In genomic region chr3:172475703-172476102, GRCh38 we compare ENCODE assay signal across 21 cellular contexts. TPM values are rescaled to one million over a fixed set of nuclear protein-coding genes. Genes with fewer than 3 reads are reported as not detected.
DNase-seq lines count a peak whose midpoint lies in the region; ATAC-seq, FAIRE-seq and TF ChIP-seq lines count a peak whose summit lies in the region.
"Had no signal": no experiment of that assay in that cellular context is flagged by ENCODE, and none has a peak within 500 bp of the region (broad histone marks: within the 10 kb centered on the region; RNA-seq: fewer than 3 reads in every experiment).

No MANE protein-coding gene starts in this region.

- H3K36me3 Mint-ChIP-seq in natural killer cell treated with Interleukin-12 subunit alpha and Interleukin-12 subunit beta and Interleukin-15 and Interleukin-18, amount 100 ng/mL, for 72 hours = peaks cover 12% of the 10 kb centered on the region
- H3K36me3 Mint-ChIP-seq in natural killer cell (peaks cover 7% of the 10 kb centered on the region), T-helper 17 cell (ENCODE audit: low read depth) (peaks cover 4% of the 10 kb centered on the region), neural crest cell (ENCODE audit: low read depth) (peaks cover 3% of the 10 kb centered on the region)
- H3K36me3 Mint-ChIP-seq: CD8-positive, alpha-beta T cell had no signal

- DNase-seq in natural killer cell treated with Interleukin-12 subunit alpha and Interleukin-12 subunit beta and Interleukin-15 and Interleukin-18, amount 100 ng/mL, for 72 hours (ENCODE audit: low spot score) = no peak
- DNase-seq in natural killer cell = no peak
- DNase-seq in T-helper 17 cell = no peak
- DNase-seq in neural crest cell (ENCODE audit: low read depth, low spot score) = no peak
- DNase-seq in RCC 7860 (ENCODE audit: low spot score) = no peak
- DNase-seq: C1 segment of cervical spinal cord; Caco-2; CD8-positive, alpha-beta T cell; DMS 273 treated with DMSO at 0.1 percent for 48 hours; DMS79; EL; H9 had no signal

- peak overlapping the region; percentile 94 for H3K4me3 Mint-ChIP-seq in natural killer cell treated with Interleukin-12 subunit alpha and Interleukin-12 subunit beta and Interleukin-15 and Interleukin-18, amount 100 ng/mL, for 72 hours
- H3K4me3 Mint-ChIP-seq in natural killer cell (no peak overlapping the region), T-helper 17 cell (no peak overlapping the region), neural crest cell (peak overlapping the region; percentile 84)

- intact Hi-C loops in natural killer cell (cut with micrococcal nuclease) = loop anchor here (2.0 kb wide), 1 partner anchor 143 kb away; no protein-coding TSS in a partner anchor

- peaks cover 18 to 19% of the 10 kb centered on the region in 2 donors for H3K4me1 Mint-ChIP-seq in natural killer cell treated with Interleukin-12 subunit alpha and Interleukin-12 subunit beta and Interleukin-15 and Interleukin-18, amount 100 ng/mL, for 72 hours (ENCODE audit: low read depth in 2 of 2)
- H3K4me1 Mint-ChIP-seq in natural killer cell = peaks cover 12 to 15% of the 10 kb centered on the region in 2 donors
- peaks cover 10% of the 10 kb centered on the region for H3K4me1 Mint-ChIP-seq in T-helper 17 cell
- H3K4me1 Mint-ChIP-seq in neural crest cell = peaks cover 14% of the 10 kb centered on the region

- peak overlapping the region; percentile 77 to 91 for H3K27ac Mint-ChIP-seq in natural killer cell treated with Interleukin-12 subunit alpha and Interleukin-12 subunit beta and Interleukin-15 and Interleukin-18, amount 100 ng/mL, for 72 hours
- no peak overlapping the region for H3K27ac Mint-ChIP-seq in natural killer cell
- H3K27ac Mint-ChIP-seq in T-helper 17 cell = peak overlapping the region; percentile 98
- H3K27ac Mint-ChIP-seq in neural crest cell (ENCODE audit: unreplicated experiment) = no peak overlapping the region
- H3K27ac Mint-ChIP-seq: CD8-positive, alpha-beta T cell; GM23338; H9 had no signal

- no peaks in the 10 kb centered on the region for H3K9me3 Mint-ChIP-seq in natural killer cell treated with Interleukin-12 subunit alpha and Interleukin-12 subunit beta and Interleukin-15 and Interleukin-18, amount 100 ng/mL, for 72 hours
- peaks cover 0 to 3% of the 10 kb centered on the region in 2 donors for H3K9me3 Mint-ChIP-seq in natural killer cell
- peaks cover 5% of the 10 kb centered on the region for H3K9me3 Mint-ChIP-seq in neural crest cell

- TF ChIP-seq CTCF in natural killer cell (IDR thresholded peaks at IDR 0.05) (no peak), neural crest cell (conservative IDR thresholded peaks at IDR 0.05) (no peak)

- H3K9me3 ChIP-seq in T-helper 17 cell (ENCODE audit: control insufficient read depth, low read length, poor library complexity, severe bottlenecking) = no peaks in the 10 kb centered on the region
- H3K9me3 ChIP-seq: Caco-2 had no signal

- H3K27me3 Mint-ChIP-seq in natural killer cell treated with Interleukin-12 subunit alpha and Interleukin-12 subunit beta and Interleukin-15 and Interleukin-18, amount 100 ng/mL, for 72 hours = peaks cover 6 to 7% of the 10 kb centered on the region in 2 donors
- H3K27me3 Mint-ChIP-seq in natural killer cell (ENCODE audit: low read depth in 2 of 2) (peaks cover 6 to 8% of the 10 kb centered on the region in 2 donors), T-helper 17 cell (peaks cover 5% of the 10 kb centered on the region), neural crest cell (ENCODE audit: low read depth) (no peaks in the 10 kb centered on the region)

- no peak for FAIRE-seq in RCC 7860 (lab: Jason Lieb, UNC)
- FAIRE-seq: D721Med, GM12878, GM19239 had no signal

- no peak for ATAC-seq in natural killer cell treated with Interleukin-12 subunit alpha and Interleukin-12 subunit beta and Interleukin-15 and Interleukin-18, amount 100 ng/mL, for 72 hours
- ATAC-seq in natural killer cell (no peak), T-helper 17 cell (no peak), HG03196 (IDR thresholded peaks at IDR 0.05; ENCODE audit: unreplicated experiment) (no peak)
- ATAC-seq: CD8-positive, alpha-beta T cell; GM12878; HCT116 had no signal

RNA-seq across cellular contexts. Expression of gene GHSR, which starts 27.4 kb away (rescaled TPM):
- total RNA-seq in natural killer cell treated with Interleukin-12 subunit alpha and Interleukin-12 subunit beta and Interleukin-15 and Interleukin-18, amount 100 ng/mL, for 72 hours = not detected
- total RNA-seq in natural killer cell (1 to 10 TPM in 1 of 3 donors, under 1 TPM in 2; 0.38 to 1.3 (median 0.63) TPM), T-helper 17 cell (not detected), neural crest cell (not detected in 2 replicates)
- total RNA-seq: A172; A673; Caco-2; CD8-positive, alpha-beta T cell; GM12878; GM23338; H4; H9 had no signal

RNA-seq across cellular contexts. Expression of gene TNFSF10, which starts 47.5 kb away (rescaled TPM):
- 100 to 1,000 TPM; 111 to 321 TPM for total RNA-seq in natural killer cell treated with Interleukin-12 subunit alpha and Interleukin-12 subunit beta and Interleukin-15 and Interleukin-18, amount 100 ng/mL, for 72 hours
- 10 to 100 TPM in 2 of 3 donors, 1 to 10 TPM in 1; 9.5 to 27.7 (median 18.4) TPM for total RNA-seq in natural killer cell
- 10 to 100 TPM in 1 of 2 donors, 1 to 10 TPM in 1; 8.3 to 22.0 TPM for total RNA-seq in T-helper 17 cell
- total RNA-seq in neural crest cell = not detected in 2 replicates
- total RNA-seq: A673, Caco-2, GM23338, H9 had no signal

Comparison
In these comparisons a context has a peak if more than half of its experiments do, and no peak if none do; other contexts are left out.
1. H3K27ac Mint-ChIP-seq: peak in natural killer cell treated with Interleukin-12 subunit alpha and Interleukin-12 subunit beta and Interleukin-15 and Interleukin-18, amount 100 ng/mL, for 72 hours (2 of 2) and T-helper 17 cell (single experiment); none in natural killer cell (0 of 2) and neural crest cell (single experiment).
2. H3K4me3 Mint-ChIP-seq: peak in natural killer cell treated with Interleukin-12 subunit alpha and Interleukin-12 subunit beta and Interleukin-15 and Interleukin-18, amount 100 ng/mL, for 72 hours (single experiment) and neural crest cell (single experiment); none in natural killer cell (single experiment) and T-helper 17 cell (single experiment).